In the genomic region with DNA sequence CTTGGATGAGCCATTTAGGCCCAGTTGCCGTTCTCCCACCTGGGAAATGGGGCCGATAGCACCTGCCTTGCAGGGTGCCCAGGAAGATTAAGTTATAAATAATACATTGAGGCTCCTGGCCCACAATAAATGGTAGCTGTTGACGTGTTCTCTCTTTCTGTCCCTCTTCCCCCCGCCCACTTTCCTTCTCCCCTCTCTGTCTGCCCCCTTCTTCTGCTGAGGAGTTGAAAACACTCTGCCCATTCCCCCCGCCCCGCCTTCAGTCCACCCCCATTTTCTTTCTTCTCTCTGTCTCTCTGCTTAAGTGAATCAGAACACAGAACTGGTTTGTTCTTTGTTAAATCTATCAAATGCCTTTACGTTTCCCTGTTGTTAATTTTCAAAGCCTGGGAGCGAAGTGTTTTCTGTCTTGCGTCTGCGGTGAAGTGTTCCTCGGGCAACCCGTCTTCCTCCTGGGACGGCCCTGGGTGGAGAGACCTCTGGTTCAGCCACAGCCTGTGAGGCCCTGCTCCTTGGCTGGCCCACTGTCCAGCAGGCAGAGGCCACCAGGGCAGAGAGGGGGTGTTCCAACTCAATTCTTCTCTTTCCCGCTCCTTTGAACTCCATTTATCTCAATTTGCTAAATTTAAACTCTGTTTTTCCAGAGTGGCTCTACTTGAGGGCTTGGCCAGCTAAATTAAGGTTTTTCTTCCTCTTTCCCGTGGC, we compare ENCODE assay signal across 1 cellular context.
TF ChIP-seq lines count a peak whose summit lies in the region.

No MANE protein-coding gene starts in this region.

TF ChIP-seq in HEK293, 187 proteins besides CTCF, POLR2A, EP300 and RAD21 (continued from another document):
- TF ChIP-seq, protein P1, sequence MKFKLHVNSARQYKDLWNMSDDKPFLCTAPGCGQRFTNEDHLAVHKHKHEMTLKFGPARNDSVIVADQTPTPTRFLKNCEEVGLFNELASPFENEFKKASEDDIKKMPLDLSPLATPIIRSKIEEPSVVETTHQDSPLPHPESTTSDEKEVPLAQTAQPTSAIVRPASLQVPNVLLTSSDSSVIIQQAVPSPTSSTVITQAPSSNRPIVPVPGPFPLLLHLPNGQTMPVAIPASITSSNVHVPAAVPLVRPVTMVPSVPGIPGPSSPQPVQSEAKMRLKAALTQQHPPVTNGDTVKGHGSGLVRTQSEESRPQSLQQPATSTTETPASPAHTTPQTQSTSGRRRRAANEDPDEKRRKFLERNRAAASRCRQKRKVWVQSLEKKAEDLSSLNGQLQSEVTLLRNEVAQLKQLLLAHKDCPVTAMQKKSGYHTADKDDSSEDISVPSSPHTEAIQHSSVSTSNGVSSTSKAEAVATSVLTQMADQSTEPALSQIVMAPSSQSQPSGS (tag by site-specific recombination; IDR thresholded peaks at IDR 0.05; ENCODE audit: low read depth), result no peak
- no peak for TF ChIP-seq WT1 (tag by site-specific recombination; IDR thresholded peaks at IDR 0.05)
- TF ChIP-seq EGR2 (tag by site-specific recombination; IDR thresholded peaks at IDR 0.05; ENCODE audit: low read depth), result peak; percentile 44; the same call in 1 of the 2 replicates
- TF ChIP-seq, protein P2, sequence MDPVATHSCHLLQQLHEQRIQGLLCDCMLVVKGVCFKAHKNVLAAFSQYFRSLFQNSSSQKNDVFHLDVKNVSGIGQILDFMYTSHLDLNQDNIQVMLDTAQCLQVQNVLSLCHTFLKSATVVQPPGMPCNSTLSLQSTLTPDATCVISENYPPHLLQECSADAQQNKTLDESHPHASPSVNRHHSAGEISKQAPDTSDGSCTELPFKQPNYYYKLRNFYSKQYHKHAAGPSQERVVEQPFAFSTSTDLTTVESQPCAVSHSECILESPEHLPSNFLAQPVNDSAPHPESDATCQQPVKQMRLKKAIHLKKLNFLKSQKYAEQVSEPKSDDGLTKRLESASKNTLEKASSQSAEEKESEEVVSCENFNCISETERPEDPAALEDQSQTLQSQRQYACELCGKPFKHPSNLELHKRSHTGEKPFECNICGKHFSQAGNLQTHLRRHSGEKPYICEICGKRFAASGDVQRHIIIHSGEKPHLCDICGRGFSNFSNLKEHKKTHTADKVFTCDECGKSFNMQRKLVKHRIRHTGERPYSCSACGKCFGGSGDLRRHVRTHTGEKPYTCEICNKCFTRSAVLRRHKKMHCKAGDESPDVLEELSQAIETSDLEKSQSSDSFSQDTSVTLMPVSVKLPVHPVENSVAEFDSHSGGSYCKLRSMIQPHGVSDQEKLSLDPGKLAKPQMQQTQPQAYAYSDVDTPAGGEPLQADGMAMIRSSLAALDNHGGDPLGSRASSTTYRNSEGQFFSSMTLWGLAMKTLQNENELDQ (tag by site-specific recombination; IDR thresholded peaks at IDR 0.05; ENCODE audit: low read depth), result no peak
- no peak for TF ChIP-seq HOXC10 (CRISPR knock-in tag; IDR thresholded peaks at IDR 0.05)
- TF ChIP-seq ZNF701 (tag by site-specific recombination; IDR thresholded peaks at IDR 0.05), result no peak
- TF ChIP-seq GFI1B (tag by site-specific recombination; IDR thresholded peaks at IDR 0.05), result no peak
- no peak for TF ChIP-seq MYNN (tag by site-specific recombination; IDR thresholded peaks at IDR 0.05; ENCODE audit: borderline replicate concordance)
